In genomic region chr3:99938270-99938955, GRCh38 we compare ENCODE assay signal across 13 cellular contexts.
DNase-seq lines count a peak whose midpoint lies in the region; ATAC-seq, FAIRE-seq and TF ChIP-seq lines count a peak whose summit lies in the region.
"Had no signal": no experiment of that assay in that cellular context is flagged by ENCODE, and none has a peak within 500 bp of the region (broad histone marks: within the 10 kb centered on the region; RNA-seq: fewer than 3 reads in every experiment).

No MANE protein-coding gene starts in this region.

- BruUV-seq in endothelial cell of umbilical vein (replicated peaks; lab: Mats Ljungman, UMichigan) (no TSS peak), HepG2 (replicated peaks; lab: Mats Ljungman, UMichigan) (no TSS peak)

- H3K4me3 ChIP-seq in endothelial cell of umbilical vein (replicated peaks in 1 of 3; ENCODE audit: insufficient read depth in 1 of 3, low read depth in 1 of 3, low read length in 3 of 3) = no peak overlapping the region
- no peak overlapping the region for H3K4me3 ChIP-seq in stomach
- H3K4me3 ChIP-seq in HepG2 (replicated peaks in 1 of 3; ENCODE audit: insufficient read depth in 1 of 3, low read depth in 2 of 3, low read length in 3 of 3) = no peak overlapping the region

- H3K27me3 ChIP-seq in endothelial cell of umbilical vein (ENCODE audit: control insufficient read depth in 2 of 2, insufficient read depth in 2 of 2, low read length in 2 of 2) = no peaks in the 10 kb centered on the region
- no peaks in the 10 kb centered on the region for H3K27me3 ChIP-seq in stomach
- H3K27me3 ChIP-seq in HepG2 (ENCODE audit: control insufficient read depth in 1 of 2, insufficient read depth in 2 of 2, low read length in 2 of 2) = no peaks in the 10 kb centered on the region

- no peak overlapping the region for H3K4me2 ChIP-seq in endothelial cell of umbilical vein (ENCODE audit: insufficient read depth, low read length)
- no peak overlapping the region for H3K4me2 ChIP-seq in HepG2 (ENCODE audit: low read depth, low read length)

- WGBS in stomach, 5 donors = 50 to 59% (median 55%) methylated on average over 3 of the region's 3 CpGs
- WGBS in HepG2 (ENCODE audit: low lambda C conversion rate) = 97% methylated on average over 3 of the region's 3 CpGs

- no peak for TF ChIP-seq POLR2A in endothelial cell of umbilical vein (IDR thresholded peaks at IDR 0.05; ENCODE audit: low read depth, low read length)
- no peak for TF ChIP-seq POLR2A in stomach (IDR thresholded peaks at IDR 0.05)
- no peak for TF ChIP-seq POLR2A in HepG2 (IDR thresholded peaks at IDR 0.05; ENCODE audit: insufficient read depth in 1 of 2, low read depth in 2 of 2, low read length in 2 of 2)

- H3K36me3 Mint-ChIP-seq in IgD-negative memory B cell = peaks cover 2% of the 10 kb centered on the region

- H3K27ac Mint-ChIP-seq in IgD-negative memory B cell = peak overlapping the region; percentile 22 to 78 (median 57)
- H3K27ac Mint-ChIP-seq: activated CD4-positive, alpha-beta memory T cell treated with anti-CD3 and anti-CD28 coated beads, Interleukin-2, amount 10 ng/mL, durations not matched to agents 7 days and 5 days had no signal

- H3K9me3 Mint-ChIP-seq in IgD-negative memory B cell = no peaks in the 10 kb centered on the region
- H3K9me3 Mint-ChIP-seq: activated CD4-positive, alpha-beta memory T cell treated with anti-CD3 and anti-CD28 coated beads, Interleukin-2, amount 10 ng/mL, durations not matched to agents 7 days and 5 days; nephron progenitor cell had no signal

- no peak overlapping the region for H3K9ac ChIP-seq in endothelial cell of umbilical vein (replicated peaks; ENCODE audit: extremely low read depth, insufficient read depth, low read length)
- no peak overlapping the region for H3K9ac ChIP-seq in HepG2 (ENCODE audit: insufficient read depth, low read depth, low read length)

- H3K4me1 ChIP-seq in endothelial cell of umbilical vein (ENCODE audit: control insufficient read depth, extremely low read depth, insufficient read depth, low read length) (peaks cover 16% of the 10 kb centered on the region), stomach (peaks cover 9 to 59% (median 34%) of the 10 kb centered on the region in 4 donors), HepG2 (ENCODE audit: insufficient read depth, low read length) (peaks cover 57% of the 10 kb centered on the region)

- no peak overlapping the region for H2AFZ ChIP-seq in endothelial cell of umbilical vein (ENCODE audit: low read depth, low read length)
- H2AFZ ChIP-seq in HepG2 (ENCODE audit: low read length) = no peak overlapping the region

- TF ChIP-seq RAD21 in HepG2 (CRISPR knock-in tag; IDR thresholded peaks at IDR 0.05) = no peak

- intact Hi-C loops in endothelial cell of umbilical vein (cut with micrococcal nuclease) = no loop called here
- intact Hi-C loops in stomach (cut with DNase I; ENCODE audit: low total_unique reads) = no loop called here
- intact Hi-C loops in HepG2 (cut with micrococcal nuclease; ENCODE audit: unreplicated experiment) = loop anchor here (5.0 kb wide), 1 partner anchor 139 kb away; no protein-coding TSS in a partner anchor

- TF ChIP-seq CTCF in endothelial cell of umbilical vein (IDR thresholded peaks at IDR 0.05; ENCODE audit: extremely low read depth in 1 of 2, insufficient read depth in 1 of 2, low read depth in 1 of 2, low read length in 2 of 2) (no peak), stomach (IDR thresholded peaks at IDR 0.05) (no peak), HepG2 (CRISPR knock-in tag; IDR thresholded peaks at IDR 0.05) (no peak)

- no peaks in the 10 kb centered on the region for H3K9me3 ChIP-seq in endothelial cell of umbilical vein (replicated peaks; ENCODE audit: control insufficient read depth, insufficient read depth, low read length)
- no peaks in the 10 kb centered on the region for H3K9me3 ChIP-seq in stomach
- no peaks in the 10 kb centered on the region for H3K9me3 ChIP-seq in HepG2 (ENCODE audit: low read length)

- H3K4me3 Mint-ChIP-seq in IgD-negative memory B cell = peak overlapping the region; percentile 3 to 94 (median 76)
- H3K4me3 Mint-ChIP-seq: activated CD4-positive, alpha-beta memory T cell treated with anti-CD3 and anti-CD28 coated beads, Interleukin-2, amount 10 ng/mL, durations not matched to agents 7 days and 5 days; nephron progenitor cell had no signal

- H3K4me1 Mint-ChIP-seq in IgD-negative memory B cell = peaks cover 8 to 24% (median 18%) of the 10 kb centered on the region in 3 donors

- H3K9me1 ChIP-seq in endothelial cell of umbilical vein (replicated peaks; ENCODE audit: control insufficient read depth, extremely low read depth, insufficient read depth, low read length) = no peaks in the 10 kb centered on the region

- dilution Hi-C loops in endothelial cell of umbilical vein (cut with MboI; ENCODE audit: extremely low pct_ligation_motif_present, low sequenced_read_pairs) = no loop called here

- peak; percentile 41 for DNase-seq in endothelial cell of umbilical vein (ENCODE audit: low read depth, low spot score)
- DNase-seq in stomach = no peak
- no peak for DNase-seq in globus pallidus (ENCODE audit: low spot score)
- DNase-seq in HepG2 (ENCODE audit: low spot score) = no peak
- DNase-seq: activated CD4-positive, alpha-beta memory T cell treated with anti-CD3 and anti-CD28 coated beads, Interleukin-2, amount 10 ng/mL, durations not matched to agents 7 days and 5 days; caudate nucleus; NCI-H1694 treated with DMSO at 0.1 percent for 48 hours; nephron progenitor cell; SHP77 had no signal

- no peaks in the 10 kb centered on the region for H4K20me1 ChIP-seq in endothelial cell of umbilical vein (replicated peaks; ENCODE audit: control insufficient read depth, extremely low read depth, insufficient read depth, low read length)
- no peaks in the 10 kb centered on the region for H4K20me1 ChIP-seq in HepG2 (ENCODE audit: insufficient read depth, low read length)

- in situ Hi-C loops in HepG2 (cut with HindIII; ENCODE audit: extremely low pct_ligation_motif_present, low pct_unique_long_range_greater_than_20kb) = no loop called here

- FAIRE-seq in endothelial cell of umbilical vein (lab: Jason Lieb, UNC) = no peak
- FAIRE-seq in HepG2 (lab: Jason Lieb, UNC) = no peak
- FAIRE-seq: G401.6 had no signal

- ATAC-seq in GM19395 (IDR thresholded peaks at IDR 0.05; ENCODE audit: unreplicated experiment) (peak; percentile 3), HG02981 (IDR thresholded peaks at IDR 0.05; ENCODE audit: unreplicated experiment) (no peak), HepG2 (no peak)

- H3K27ac ChIP-seq in endothelial cell of umbilical vein (ENCODE audit: insufficient read depth, low read depth, low read length) (no peak overlapping the region), stomach (peak overlapping the region in 4 of 5 donors; percentile 14 to 65 (median 59)), HepG2 (ENCODE audit: extremely low read length, insufficient read depth, low read length) (no peak overlapping the region)

- POLR2A ChIA-PET in endothelial cell of umbilical vein (lab: Charles Lee) (no interaction called here), HepG2 (lab: Yijun Ruan, JAX) (interaction anchor here (1.3 kb wide), 1 partner anchor 17 kb away, joined by 5 read pairs; no protein-coding TSS in a partner anchor)

- H3K36me3 ChIP-seq in endothelial cell of umbilical vein (ENCODE audit: control insufficient read depth in 2 of 2, extremely low read depth in 1 of 2, insufficient read depth in 2 of 2, low read length in 2 of 2) = no peaks in the 10 kb centered on the region
- no peaks in the 10 kb centered on the region for H3K36me3 ChIP-seq in stomach
- H3K36me3 ChIP-seq in HepG2 (replicated peaks in 1 of 2; ENCODE audit: control insufficient read depth in 1 of 2, insufficient read depth in 2 of 2, low read length in 2 of 2) = no peaks in the 10 kb centered on the region

- H3K79me2 ChIP-seq in endothelial cell of umbilical vein (ENCODE audit: control insufficient read depth, insufficient read depth, low read length) = no peaks in the 10 kb centered on the region
- H3K79me2 ChIP-seq in HepG2 (ENCODE audit: insufficient read depth, low read length) = no peaks in the 10 kb centered on the region

- CTCF ChIA-PET in endothelial cell of umbilical vein (lab: Charles Lee) = interaction anchor here (0.7 to 1.7 kb wide), 5 partner anchors 9 to 68 kb away, joined by 3 to 7 read pairs (median 4); no protein-coding TSS in a partner anchor
- CTCF ChIA-PET in HepG2 (lab: Yijun Ruan, JAX; ENCODE audit: low intra/inter-chr PET ratio, low total read pairs) = no interaction called here

- TF ChIP-seq EP300 in stomach (IDR thresholded peaks at IDR 0.05) (no peak), HepG2 (IDR thresholded peaks at IDR 0.05; ENCODE audit: low read depth in 2 of 2, low read length in 2 of 2) (no peak), HepG2 (CRISPR knock-in tag; IDR thresholded peaks at IDR 0.05; ENCODE audit: borderline replicate concordance) (no peak)

- no peaks in the 10 kb centered on the region for H3K27me3 Mint-ChIP-seq in IgD-negative memory B cell
- H3K27me3 Mint-ChIP-seq: activated CD4-positive, alpha-beta memory T cell treated with anti-CD3 and anti-CD28 coated beads, Interleukin-2, amount 10 ng/mL, durations not matched to agents 7 days and 5 days had no signal

TF ChIP-seq in endothelial cell of umbilical vein, 7 proteins besides CTCF, POLR2A, EP300 and RAD21 (continues in another document):
- TF ChIP-seq MAX (IDR thresholded peaks at IDR 0.05; ENCODE audit: insufficient read depth, insufficient read length) (no peak), GATA2 (IDR thresholded peaks at IDR 0.05; ENCODE audit: insufficient read depth, insufficient read length, low read depth, low read length) (no peak), JUN (IDR thresholded peaks at IDR 0.05; ENCODE audit: borderline replicate concordance, insufficient read depth, insufficient read length, low read depth) (no peak), MYC (IDR thresholded peaks at IDR 0.05; ENCODE audit: low read depth, low read length) (no peak), POLR2AphosphoS5 (IDR thresholded peaks at IDR 0.05; ENCODE audit: insufficient read depth, low read depth, low read length) (no peak)

TF ChIP-seq in HepG2, 621 proteins besides CTCF, POLR2A, EP300 and RAD21 (continues in another document):
- no peak for TF ChIP-seq KDM3A (CRISPR knock-in tag; IDR thresholded peaks at IDR 0.05; ENCODE audit: low read depth)
- no peak for TF ChIP-seq PCBP2 (optimal IDR thresholded peaks at IDR 0.05; ENCODE audit: low read depth, low read length, poor library complexity, severe bottlenecking)
- TF ChIP-seq BCL3 (CRISPR knock-in tag; IDR thresholded peaks at IDR 0.05) = no peak
- TF ChIP-seq CENPX (CRISPR knock-in tag; IDR thresholded peaks at IDR 0.05) = no peak

Comparison
In these comparisons a context has a peak if more than half of its experiments do, and no peak if none do; other contexts are left out.
1. H3K27ac ChIP-seq: peak in stomach (4 of 5); none in endothelial cell of umbilical vein (single experiment) and HepG2 (single experiment).